1 cellular context compared by ENCODE assay signal in the genomic region with DNA sequence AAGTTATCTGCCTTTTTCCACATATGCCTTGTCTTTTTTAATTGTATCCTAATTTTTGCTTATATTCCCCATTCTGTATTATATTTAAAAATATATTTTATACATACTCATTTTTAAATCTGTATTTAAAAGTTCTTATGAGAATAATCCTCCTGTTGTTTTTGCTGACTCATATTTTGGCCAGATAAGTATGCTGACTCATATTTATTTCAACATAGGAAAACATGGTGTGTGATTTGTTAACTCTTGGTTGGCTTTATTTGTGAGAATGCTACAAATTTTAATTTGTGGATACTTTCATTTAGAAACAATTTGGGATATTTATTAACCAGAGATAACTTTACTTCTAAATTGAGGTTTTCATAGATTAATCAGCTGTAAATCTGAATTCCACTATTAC.
TF ChIP-seq lines count a peak whose summit lies in the region.

No MANE protein-coding gene starts in this region.

TF ChIP-seq in WTC11, 78 proteins besides CTCF, POLR2A, EP300 and RAD21 (continued from another document):
- TF ChIP-seq OVOL2 (CRISPR knock-in tag; IDR thresholded peaks at IDR 0.05; ENCODE audit: borderline replicate concordance) (no peak), KAT7 (CRISPR knock-in tag; IDR thresholded peaks at IDR 0.05; ENCODE audit: borderline replicate concordance) (no peak), EMX1 (CRISPR knock-in tag; IDR thresholded peaks at IDR 0.05) (no peak), NFYB (CRISPR knock-in tag; conservative IDR thresholded peaks at IDR 0.05; ENCODE audit: low read depth) (no peak), ESRRA (CRISPR knock-in tag; IDR thresholded peaks at IDR 0.05; ENCODE audit: borderline replicate concordance) (no peak)
- TF ChIP-seq, protein P1, sequence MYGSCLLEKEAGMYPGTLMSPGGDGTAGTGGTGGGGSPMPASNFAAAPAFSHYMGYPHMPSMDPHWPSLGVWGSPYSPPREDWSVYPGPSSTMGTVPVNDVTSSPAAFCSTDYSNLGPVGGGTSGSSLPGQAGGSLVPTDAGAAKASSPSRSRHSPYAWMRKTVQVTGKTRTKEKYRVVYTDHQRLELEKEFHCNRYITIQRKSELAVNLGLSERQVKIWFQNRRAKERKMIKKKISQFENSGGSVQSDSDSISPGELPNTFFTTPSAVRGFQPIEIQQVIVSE (CRISPR knock-in tag; IDR thresholded peaks at IDR 0.05; ENCODE audit: borderline replicate concordance): no peak
